In the genomic region with DNA sequence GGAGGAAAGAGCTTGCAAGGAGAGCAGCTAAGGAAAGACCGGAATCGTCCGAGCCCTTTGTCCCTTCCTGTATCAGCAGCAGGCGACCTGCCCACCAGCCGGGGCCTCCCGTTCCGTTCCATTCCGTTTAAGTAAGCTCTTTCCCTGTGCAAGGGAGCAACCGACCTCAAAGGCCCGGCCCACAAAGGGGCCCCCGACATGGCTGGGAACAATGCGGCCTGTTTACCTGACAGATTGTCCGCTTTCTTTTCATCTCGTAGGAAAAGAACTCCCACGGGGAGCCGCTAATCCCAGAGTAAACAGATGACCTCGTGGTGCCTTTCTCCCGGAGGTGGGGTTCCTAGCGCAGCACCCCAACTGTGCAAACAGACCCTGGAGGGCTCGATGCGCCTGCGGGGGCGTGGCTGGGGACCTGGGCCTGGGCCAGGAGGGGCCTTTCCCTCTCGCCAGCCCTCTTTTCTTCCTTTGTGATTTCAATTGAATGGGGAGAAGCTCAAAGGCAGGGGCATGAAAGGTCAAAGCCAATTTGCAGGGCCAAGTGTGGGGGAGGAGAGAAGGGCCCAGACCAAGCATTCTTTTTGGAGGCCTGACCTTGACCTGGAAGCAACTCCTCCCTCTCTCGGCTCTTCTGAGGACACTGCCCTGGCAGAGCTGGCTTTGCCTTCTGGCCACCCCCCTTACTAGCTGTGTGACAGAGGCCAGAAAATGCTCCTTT, we compare ENCODE assay signal across 15 cellular contexts.
DNase-seq lines count a peak whose midpoint lies in the region; FAIRE-seq and TF ChIP-seq lines count a peak whose summit lies in the region.
"Had no signal": no experiment of that assay in that cellular context is flagged by ENCODE, and none has a peak within 500 bp of the region (broad histone marks: within the 10 kb centered on the region; RNA-seq: fewer than 3 reads in every experiment).

No MANE protein-coding gene starts in this region.

- H3K36me3 ChIP-seq in NT2/D1 (ENCODE audit: insufficient read depth, insufficient read length, low read length) (no peaks in the 10 kb centered on the region), kidney (ENCODE audit: control insufficient read depth in 1 of 2, insufficient read depth in 2 of 2, low read length in 2 of 2) (no peaks in the 10 kb centered on the region)
- H3K36me3 ChIP-seq: right lobe of liver had no signal

- intact Hi-C loops in kidney (cut with DNase I) = no loop called here

- no peaks in the 10 kb centered on the region for H3K9me3 ChIP-seq in NT2/D1 (ENCODE audit: insufficient read depth, low read length)
- H3K9me3 ChIP-seq in kidney (ENCODE audit: control insufficient read depth in 1 of 2, low read length in 2 of 2) = no peaks in the 10 kb centered on the region
- H3K9me3 ChIP-seq: mucosa of descending colon, right lobe of liver had no signal

- no peak overlapping the region for H3K9ac ChIP-seq in NT2/D1 (ENCODE audit: insufficient read length, low read depth)
- no peak overlapping the region for H3K9ac ChIP-seq in kidney (ENCODE audit: low read length in 2 of 2)

- H3K27ac ChIP-seq in kidney (ENCODE audit: low read depth in 2 of 2, low read length in 2 of 2) = no peak overlapping the region
- H3K27ac ChIP-seq: right lobe of liver had no signal

- no peak for FAIRE-seq in kidney (lab: Jason Lieb, UNC)
- FAIRE-seq in urothelium cell line (lab: Jason Lieb, UNC) = no peak
- no peak for FAIRE-seq in RCC 7860 (lab: Jason Lieb, UNC)
- FAIRE-seq: H54 had no signal

- peaks cover 96% of the 10 kb centered on the region for H3K27me3 ChIP-seq in NT2/D1 (ENCODE audit: insufficient read depth, insufficient read length)
- H3K27me3 ChIP-seq: right lobe of liver had no signal

- peak overlapping the region; percentile 12 for H3K4me3 ChIP-seq in NT2/D1 (ENCODE audit: insufficient read length, low read depth)
- no peak overlapping the region for H3K4me3 ChIP-seq in kidney (ENCODE audit: low read length in 2 of 2)
- H3K4me3 ChIP-seq: mucosa of descending colon, right lobe of liver had no signal

- peak; percentile 42 for DNase-seq in NCI-H2227 (lab: John Stamatoyannopoulos, UW; ENCODE audit: unreplicated experiment)
- DNase-seq in NCI-H2227 treated with DMSO at 0.1 percent for 48 hours (lab: John Stamatoyannopoulos, UW) = no peak
- DNase-seq in NT2/D1 (ENCODE audit: low read depth, low spot score) = peak; percentile 85
- DNase-seq in kidney = peak; percentile 52
- DNase-seq in urothelium cell line (ENCODE audit: low spot score) = peak; percentile 35
- DNase-seq in RCC 7860 (ENCODE audit: low spot score) = no peak
- no peak for DNase-seq in HUDEP-2 (lab: John Stamatoyannopoulos, UW; ENCODE audit: unreplicated experiment in 76 of 76)
- no peak for DNase-seq in NCI-H526 (lab: John Stamatoyannopoulos, UW)
- DNase-seq: activated CD4-positive, alpha-beta T cell treated with anti-CD3 and anti-CD28 coated beads, Interleukin-2, amount 50 U/mL, for 48 hours; activated effector memory CD4-positive, alpha-beta T cell treated with Interleukin-2 at 50 U/mL for 16 hours; mucosa of descending colon; NCI-H187; T1000 had no signal

- H3K4me1 ChIP-seq in NT2/D1 (ENCODE audit: insufficient read depth, insufficient read length) = peaks cover 11% of the 10 kb centered on the region
- no peaks in the 10 kb centered on the region for H3K4me1 ChIP-seq in kidney (ENCODE audit: control insufficient read depth in 1 of 2, insufficient read depth in 1 of 2, low read depth in 1 of 2, low read length in 2 of 2)

- TF ChIP-seq CTCF in kidney (IDR thresholded peaks at IDR 0.05; ENCODE audit: borderline replicate concordance, extremely low read depth, insufficient read depth) = no peak

Comparison
In these comparisons a context has a peak if more than half of its experiments do, and no peak if none do; other contexts are left out.
1. DNase-seq: peak in NCI-H2227 (single experiment), NT2/D1 (single experiment), kidney (single experiment) and urothelium cell line (single experiment); none in NCI-H2227 treated with DMSO at 0.1 percent for 48 hours (single experiment), RCC 7860 (single experiment), HUDEP-2 (0 of 76) and NCI-H526 (0 of 2).